Comparison of ENCODE assay signal across 16 cellular contexts in genomic region chr3:61929631-61930030, GRCh38.
DNase-seq lines count a peak whose midpoint lies in the region; ATAC-seq, FAIRE-seq and TF ChIP-seq lines count a peak whose summit lies in the region.
"Had no signal": no experiment of that assay in that cellular context is flagged by ENCODE, and none has a peak within 500 bp of the region (broad histone marks: within the 10 kb centered on the region; RNA-seq: fewer than 3 reads in every experiment).

No MANE protein-coding gene starts in this region.

- H3K4me3 ChIP-seq in AG10803 (ENCODE audit: low read length) (no peak overlapping the region), SK-N-SH (ENCODE audit: low read depth in 2 of 2, low read length in 1 of 2) (no peak overlapping the region), esophagus muscularis mucosa (no peak overlapping the region), gastrocnemius medialis (peak overlapping the region in 1 of 4 donors; percentile 42), pancreas (no peak overlapping the region)
- H3K4me3 ChIP-seq: HAP-1 had no signal

- TF ChIP-seq EP300 in SK-N-SH (IDR thresholded peaks at IDR 0.05; ENCODE audit: borderline replicate concordance in 1 of 2, low read depth in 1 of 2, low read length in 1 of 2) = no peak
- TF ChIP-seq EP300 in esophagus muscularis mucosa (IDR thresholded peaks at IDR 0.05) = no peak

- CTCF ChIA-PET in SK-N-SH (lab: Yijun Ruan, JAX) = interaction anchor here (0.8 to 1.3 kb wide), 2 partner anchors 12 to 63 kb away, joined by 3 read pairs; no protein-coding TSS in a partner anchor

- FAIRE-seq in pancreas (lab: Jason Lieb, UNC) = no peak
- FAIRE-seq: H1 had no signal

- H3K4me1 ChIP-seq in SK-N-SH (ENCODE audit: control insufficient read depth in 1 of 2, insufficient read depth in 2 of 2, low read depth in 1 of 2, low read length in 1 of 2) = peaks cover 7 to 31% of the 10 kb centered on the region in 2 experiments; a peak in 2 of 4 replicates
- peaks cover 45 to 66% (median 58%) of the 10 kb centered on the region in 4 donors for H3K4me1 ChIP-seq in esophagus muscularis mucosa
- H3K4me1 ChIP-seq in gastrocnemius medialis = peaks cover 41 to 67% of the 10 kb centered on the region in 2 donors
- H3K4me1 ChIP-seq in pancreas = no peaks in the 10 kb centered on the region
- H3K4me1 ChIP-seq: HAP-1 had no signal

- H3K9me3 ChIP-seq in SK-N-SH (no peaks in the 10 kb centered on the region), esophagus muscularis mucosa (peaks cover 0 to under 1% (median 0%) of the 10 kb centered on the region in 4 donors), gastrocnemius medialis (no peaks in the 10 kb centered on the region), pancreas (no peaks in the 10 kb centered on the region)
- H3K9me3 ChIP-seq: HAP-1 had no signal

- DNase-seq in AG10803 (ENCODE audit: low read depth) (peak; percentile 7), SK-N-SH (peak; percentile 22), esophagus muscularis mucosa (ENCODE audit: extremely low spot score) (peak; percentile 53), gastrocnemius medialis (no peak), pancreas (no peak), putamen (ENCODE audit: low spot score) (no peak)
- DNase-seq in activated T-cell treated with anti-CD3 and anti-CD28 coated beads, Interleukin-2, amount 50 U/mL, for 4 hours = no peak
- DNase-seq: ACHN; C1 segment of cervical spinal cord; Calu3; CD4-positive, alpha-beta T cell; DMS 273 treated with DMSO at 0.1 percent for 48 hours; HFFc6 had no signal

- no peaks in the 10 kb centered on the region for H3K4me1 Mint-ChIP-seq in activated T-cell treated with anti-CD3 and anti-CD28 coated beads, Interleukin-2, amount 50 U/mL, for 4 hours (ENCODE audit: low read depth)
- H3K4me1 Mint-ChIP-seq: B cell had no signal

- no peak overlapping the region for H2AFZ ChIP-seq in SK-N-SH (ENCODE audit: low read depth)

- POLR2A ChIA-PET in SK-N-SH (lab: Yijun Ruan, JAX) = no interaction called here

- peaks cover 20% of the 10 kb centered on the region for H3K79me2 ChIP-seq in SK-N-SH (ENCODE audit: insufficient read depth)

- no peak for ATAC-seq in gastrocnemius medialis
- ATAC-seq in pancreas = no peak
- ATAC-seq in activated T-cell treated with anti-CD3 and anti-CD28 coated beads, Interleukin-2, amount 50 U/mL, for 4 hours = no peak

- H3K27ac ChIP-seq in SK-N-SH (ENCODE audit: low read depth in 2 of 2, low read length in 1 of 2) (peak overlapping the region in 1 of 2 experiments; percentile 34; a peak in 1 of 4 replicates), esophagus muscularis mucosa (replicated peaks in 1 of 4) (peak overlapping the region in 1 of 4 donors; percentile 76), gastrocnemius medialis (peak overlapping the region; percentile 9 to 92 (median 88)), pancreas (no peak overlapping the region)

- peaks cover 0 to 3% of the 10 kb centered on the region in 2 experiments for H3K36me3 ChIP-seq in SK-N-SH (replicated peaks in 1 of 2; ENCODE audit: control insufficient read depth in 1 of 2, insufficient read depth in 2 of 2, low read length in 1 of 2)
- H3K36me3 ChIP-seq in esophagus muscularis mucosa = no peaks in the 10 kb centered on the region
- H3K36me3 ChIP-seq in gastrocnemius medialis = peaks cover 0 to 4% of the 10 kb centered on the region in 2 donors
- no peaks in the 10 kb centered on the region for H3K36me3 ChIP-seq in pancreas
- H3K36me3 ChIP-seq: HAP-1 had no signal

- H3K36me3 Mint-ChIP-seq in activated T-cell treated with anti-CD3 and anti-CD28 coated beads, Interleukin-2, amount 50 U/mL, for 4 hours (ENCODE audit: insufficient read depth) = no peaks in the 10 kb centered on the region

- no peak for TF ChIP-seq RAD21 in SK-N-SH (IDR thresholded peaks at IDR 0.05; ENCODE audit: low read length)

- H3K27me3 ChIP-seq in SK-N-SH (ENCODE audit: insufficient read depth) = no peaks in the 10 kb centered on the region
- H3K27me3 ChIP-seq in esophagus muscularis mucosa = no peaks in the 10 kb centered on the region
- no peaks in the 10 kb centered on the region for H3K27me3 ChIP-seq in gastrocnemius medialis
- H3K27me3 ChIP-seq in pancreas = no peaks in the 10 kb centered on the region

- peaks cover 3% of the 10 kb centered on the region for H3K9me3 Mint-ChIP-seq in activated T-cell treated with anti-CD3 and anti-CD28 coated beads, Interleukin-2, amount 50 U/mL, for 4 hours
- H3K9me3 Mint-ChIP-seq: CD4-positive, alpha-beta T cell; HFFc6 had no signal

- in situ Hi-C loops in gastrocnemius medialis (cut with MboI; ENCODE audit: low sequenced_read_pairs in 4 of 4) = loop anchor here in 1 of 4 donors (25.0 kb wide), 1 partner anchor 367 kb away; the partner anchor contains the start of gene PTPRG

- peaks cover 4% of the 10 kb centered on the region; the same call in 1 of the 2 replicates for H4K20me1 ChIP-seq in SK-N-SH (ENCODE audit: insufficient read depth)

- H3F3A ChIP-seq in SK-N-SH (replicated peaks; ENCODE audit: insufficient read depth) = peaks cover 15% of the 10 kb centered on the region

- H3K9me2 ChIP-seq in SK-N-SH = no peaks in the 10 kb centered on the region

- H3K9ac ChIP-seq in SK-N-SH = no peak overlapping the region

- no peaks in the 10 kb centered on the region for H3K27me3 Mint-ChIP-seq in activated T-cell treated with anti-CD3 and anti-CD28 coated beads, Interleukin-2, amount 50 U/mL, for 4 hours (ENCODE audit: low read depth)

- no peak overlapping the region for H3K4me3 Mint-ChIP-seq in activated T-cell treated with anti-CD3 and anti-CD28 coated beads, Interleukin-2, amount 50 U/mL, for 4 hours
- H3K4me3 Mint-ChIP-seq: B cell; CD4-positive, alpha-beta T cell; HFFc6 had no signal

- TF ChIP-seq POLR2A in esophagus muscularis mucosa (IDR thresholded peaks at IDR 0.05; ENCODE audit: low read depth) (no peak), gastrocnemius medialis (IDR thresholded peaks at IDR 0.05) (no peak)

- intact Hi-C loops in esophagus muscularis mucosa (cut with DNase I) (loop anchor here (5.0 to 10.0 kb wide), 2 partner anchors 67 to 365 kb away; partner anchors contain the start of gene PTPRG), gastrocnemius medialis (cut with DNase I; ENCODE audit: low total_unique reads) (loop anchor here (5.0 kb wide), 3 partner anchors 57 to 258 kb away; no protein-coding TSS in a partner anchor), pancreas (cut with DNase I) (no loop called here)

- H3K4me2 ChIP-seq in SK-N-SH = no peak overlapping the region

- TF ChIP-seq CTCF in AG10803 (conservative IDR thresholded peaks at IDR 0.05; ENCODE audit: low read length) (no peak), SK-N-SH (IDR thresholded peaks at IDR 0.05) (no peak), esophagus muscularis mucosa (IDR thresholded peaks at IDR 0.05) (no peak), gastrocnemius medialis (IDR thresholded peaks at IDR 0.05 in 4 of 5, conservative IDR thresholded peaks at IDR 0.05 in 1 of 5) (no peak), pancreas (IDR thresholded peaks at IDR 0.05) (no peak)

- 79% methylated on average over 8 of the region's 8 CpGs for WGBS in SK-N-SH (ENCODE audit: low lambda C conversion rate)
- 49% methylated on average over 8 of the region's 8 CpGs for WGBS in esophagus muscularis mucosa
- WGBS in pancreas, 2 donors = 87 to 88% methylated on average over 8 of the region's 8 CpGs

TF ChIP-seq in SK-N-SH, 30 proteins besides CTCF, POLR2A, EP300 and RAD21:
- TF ChIP-seq TCF12 (IDR thresholded peaks at IDR 0.05) (peak; percentile 22; the same call in 1 of the 2 replicates), CHD2 (IDR thresholded peaks at IDR 0.05; ENCODE audit: low read length, partially characterized antibody) (peak; percentile 9), NRF1 (IDR thresholded peaks at IDR 0.05; ENCODE audit: low read depth, low read length) (no peak), YY1 (IDR thresholded peaks at IDR 0.05; ENCODE audit: low read depth) (no peak)

Comparison
In these comparisons a context has a peak if more than half of its experiments do, and no peak if none do; other contexts are left out.
1. DNase-seq: peak in AG10803 (single experiment), SK-N-SH (single experiment) and esophagus muscularis mucosa (single experiment); none in gastrocnemius medialis (0 of 2), pancreas (0 of 6), putamen (single experiment) and activated T-cell treated with anti-CD3 and anti-CD28 coated beads, Interleukin-2, amount 50 U/mL, for 4 hours (single experiment).
2. H3K27ac ChIP-seq: peak in gastrocnemius medialis (4 of 4); none in pancreas (0 of 4).
3. intact Hi-C loops: an anchor here in esophagus muscularis mucosa (5.0 to 10.0 kb wide) and gastrocnemius medialis (5.0 kb wide); none called in pancreas.